10 cellular contexts compared by ENCODE assay signal in genomic region chr14:77068515-77069200, GRCh38. TPM values are rescaled to one million over a fixed set of nuclear protein-coding genes. Genes with fewer than 3 reads are reported as not detected.
A peak's percentile ranks its signal among the peaks of the same experiment; 100 is the strongest.
DNase-seq lines count a peak whose midpoint lies in the region; ATAC-seq and TF ChIP-seq lines count a peak whose summit lies in the region.
"Had no signal": no experiment of that assay in that cellular context is flagged by ENCODE, and none has a peak within 500 bp of the region (broad histone marks: within the 10 kb centered on the region; RNA-seq: fewer than 3 reads in every experiment).

No MANE protein-coding gene starts in this region.

- no peak overlapping the region for H3K4me3 ChIP-seq in OCI-LY7 (ENCODE audit: low read depth, low read length, poor library complexity, severe bottlenecking)
- H3K4me3 ChIP-seq in fibroblast of the aortic adventitia (ENCODE audit: low read depth, low read length) = no peak overlapping the region
- no peak overlapping the region for H3K4me3 ChIP-seq in vagina
- H3K4me3 ChIP-seq: HAP-1, upper lobe of right lung had no signal

- TF ChIP-seq POLR2A in vagina (IDR thresholded peaks at IDR 0.05) = no peak

- H2AFZ ChIP-seq in OCI-LY7 (ENCODE audit: low read length) = no peak overlapping the region

- no peaks in the 10 kb centered on the region for H4K20me1 ChIP-seq in OCI-LY7 (ENCODE audit: insufficient read depth, low read length)

- peak; percentile 14 for ATAC-seq in Right ventricle myocardium superior (ENCODE audit: poor library complexity)
- no peak for ATAC-seq in left cardiac atrium

- intact Hi-C loops in Right ventricle myocardium superior (cut with DNase I) (loop anchor here (2.0 kb wide), 1 partner anchor 194 kb away; no protein-coding TSS in a partner anchor), left cardiac atrium (cut with DNase I) (loop anchor here in 1 of 2 donors (1.0 to 2.0 kb wide), 2 partner anchors 155 to 192 kb away; no protein-coding TSS in a partner anchor), OCI-LY7 (cut with micrococcal nuclease; ENCODE audit: unreplicated experiment) (loop anchor here (1.0 kb wide), 3 partner anchors 15 to 192 kb away; no protein-coding TSS in a partner anchor), vagina (cut with DNase I) (loop anchor here (5.0 kb wide), 1 partner anchor 191 kb away; no protein-coding TSS in a partner anchor)

- H3K27ac ChIP-seq in OCI-LY7 (ENCODE audit: low read depth, low read length, poor library complexity, severe bottlenecking) = no peak overlapping the region
- peak overlapping the region; percentile 71 for H3K27ac ChIP-seq in vagina
- H3K27ac ChIP-seq: upper lobe of right lung had no signal

- CTCF ChIA-PET in OCI-LY7 (lab: Charles Lee; ENCODE audit: unreplicated experiment) = interaction anchor here (0.6 to 1.2 kb wide), 3 partner anchors 156 to 200 kb away, joined by 3 to 10 read pairs (median 3); no protein-coding TSS in a partner anchor

- H3K4me1 ChIP-seq in OCI-LY7 (ENCODE audit: insufficient read depth, low read length, poor library complexity, severe bottlenecking) (no peaks in the 10 kb centered on the region), vagina (peaks cover 14% of the 10 kb centered on the region)
- H3K4me1 ChIP-seq: HAP-1 had no signal

- H3K79me2 ChIP-seq in OCI-LY7 (ENCODE audit: insufficient read depth, low read depth, low read length) = no peaks in the 10 kb centered on the region

- TF ChIP-seq CTCF in OCI-LY7 (conservative IDR thresholded peaks at IDR 0.05; ENCODE audit: low read length) = peak; percentile 20; the same call in 1 of the 2 replicates
- TF ChIP-seq CTCF in fibroblast of the aortic adventitia (IDR thresholded peaks at IDR 0.05; ENCODE audit: insufficient read depth, low read length) = peak; percentile 1
- no peak for TF ChIP-seq CTCF in vagina (IDR thresholded peaks at IDR 0.05)

- H3K36me3 ChIP-seq in OCI-LY7 (ENCODE audit: insufficient read depth, low read length) = no peaks in the 10 kb centered on the region
- H3K36me3 ChIP-seq in vagina = no peaks in the 10 kb centered on the region
- H3K36me3 ChIP-seq: HAP-1, upper lobe of right lung had no signal

- no TSS peak for BruUV-seq in OCI-LY7 (replicated peaks; lab: Mats Ljungman, UMichigan)

- no peak for DNase-seq in Right ventricle myocardium superior
- no peak for DNase-seq in left cardiac atrium
- no peak for DNase-seq in OCI-LY7 (ENCODE audit: low spot score)
- DNase-seq in fibroblast of the aortic adventitia (ENCODE audit: low read depth) = no peak
- peak in 1 of 2 donors; percentile 61 for DNase-seq in vagina (ENCODE audit: extremely low spot score in 2 of 2)
- DNase-seq in ureter (ENCODE audit: low spot score) = no peak
- no peak for DNase-seq in NCI-H526 (lab: John Stamatoyannopoulos, UW)
- DNase-seq in putamen (ENCODE audit: low spot score) = no peak

- no peak overlapping the region for H3K4me2 ChIP-seq in OCI-LY7 (ENCODE audit: low read length)

- no peaks in the 10 kb centered on the region for H3K27me3 ChIP-seq in vagina
- H3K27me3 ChIP-seq: upper lobe of right lung had no signal

- no peaks in the 10 kb centered on the region for H3K9me2 ChIP-seq in OCI-LY7 (ENCODE audit: insufficient read depth, low read length)

- POLR2A ChIA-PET in OCI-LY7 (lab: Charles Lee) = no interaction called here

- H3K9me3 ChIP-seq in OCI-LY7 (ENCODE audit: low read length) = no peaks in the 10 kb centered on the region
- H3K9me3 ChIP-seq in vagina = no peaks in the 10 kb centered on the region
- H3K9me3 ChIP-seq: HAP-1, upper lobe of right lung had no signal

RNA-seq across cellular contexts. Expression of gene CIPC, which starts 29.4 kb away (rescaled TPM):
- total RNA-seq in Right ventricle myocardium superior (64.1 TPM), left cardiac atrium (10 to 100 TPM; 56.2 to 57.6 TPM), OCI-LY7 (2022) (20.9 and 24.1 TPM in 2 replicates), fibroblast of the aortic adventitia (ENCODE audit: low replicate concordance) (5.2 and 13.9 TPM in 2 replicates), vagina (43.2 TPM), ureter (39.5 TPM)
- 31.7 and 43.4 TPM in 2 replicates for total RNA-seq in OCI-LY7 (2014; rRNA removed; shearing (Covaris generic))

RNA-seq across cellular contexts. Expression of gene IRF2BPL, which starts 40.1 kb away (rescaled TPM):
- 38.8 TPM for total RNA-seq in Right ventricle myocardium superior
- total RNA-seq in left cardiac atrium = 10 to 100 TPM; 41.4 to 47.5 TPM
- 18.8 and 25.8 TPM in 2 replicates for total RNA-seq in OCI-LY7 (2014; rRNA removed; shearing (Covaris generic))
- 23.7 and 23.8 TPM in 2 replicates for total RNA-seq in OCI-LY7 (2022)
- 21.6 and 25.8 TPM in 2 replicates for total RNA-seq in fibroblast of the aortic adventitia (ENCODE audit: low replicate concordance)
- total RNA-seq in vagina = 51.1 TPM
- total RNA-seq in ureter = 77.2 TPM

Comparison
In these comparisons a context has a peak if more than half of its experiments do, and no peak if none do; other contexts are left out.
1. CTCF ChIP-seq: peak in OCI-LY7 (single experiment) and fibroblast of the aortic adventitia (single experiment); none in vagina (0 of 3).